Comparison of ENCODE assay signal across 8 cellular contexts in genomic region chr12:78392918-78393317, GRCh38.
A peak's percentile ranks its signal among the peaks of the same experiment; 100 is the strongest.
DNase-seq lines count a peak whose midpoint lies in the region; ATAC-seq and TF ChIP-seq lines count a peak whose summit lies in the region.

No MANE protein-coding gene starts in this region.

- no peak overlapping the region for H2AFZ ChIP-seq in MM.1S (ENCODE audit: low read length)

- H3K27ac Mint-ChIP-seq in stimulated activated memory B cell treated with anti-CD40 and anti-IgM and Interleukin-4, amounts not matched to agents 10 μg/mL and 1 μg/mL and 100 μg/mL, for 72 hours: no peak overlapping the region

- H3K27me3 ChIP-seq in MM.1S (replicated peaks; ENCODE audit: insufficient read depth, low read length) (no peaks in the 10 kb centered on the region), left lung (no peaks in the 10 kb centered on the region)

- ATAC-seq in left lung (peak; percentile 42), GM19397 (IDR thresholded peaks at IDR 0.05; ENCODE audit: unreplicated experiment) (no peak), left colon (no peak)
- no peak for ATAC-seq in stimulated activated memory B cell treated with anti-CD40 and anti-IgM and Interleukin-4, amounts not matched to agents 10 μg/mL and 1 μg/mL and 100 μg/mL, for 72 hours

- no peak overlapping the region for H3K4me2 ChIP-seq in MM.1S (ENCODE audit: low read depth, low read length)

- no peaks in the 10 kb centered on the region for H3K9me3 Mint-ChIP-seq in stimulated activated memory B cell treated with anti-CD40 and anti-IgM and Interleukin-4, amounts not matched to agents 10 μg/mL and 1 μg/mL and 100 μg/mL, for 72 hours

- no peaks in the 10 kb centered on the region for H3K79me2 ChIP-seq in MM.1S (ENCODE audit: low read length)

- H3K36me3 ChIP-seq in MM.1S (replicated peaks; ENCODE audit: insufficient read depth, low read length): no peaks in the 10 kb centered on the region
- H3K36me3 ChIP-seq in left lung: no peaks in the 10 kb centered on the region

- POLR2A ChIA-PET in GM10248 (lab: Yijun Ruan, JAX): no interaction called here

- no peak overlapping the region for H3K27ac ChIP-seq in MM.1S (ENCODE audit: low read length)
- no peak overlapping the region for H3K27ac ChIP-seq in VCaP
- no peak overlapping the region for H3K27ac ChIP-seq in left lung

- H3K9me3 ChIP-seq in MM.1S (replicated peaks; ENCODE audit: insufficient read depth, low read length): no peaks in the 10 kb centered on the region
- no peaks in the 10 kb centered on the region for H3K9me3 ChIP-seq in left lung

- no peak overlapping the region for H3K9ac ChIP-seq in MM.1S (ENCODE audit: low read length)

- H3K27me3 Mint-ChIP-seq in stimulated activated memory B cell treated with anti-CD40 and anti-IgM and Interleukin-4, amounts not matched to agents 10 μg/mL and 1 μg/mL and 100 μg/mL, for 72 hours: no peaks in the 10 kb centered on the region

- H4K20me1 ChIP-seq in MM.1S (ENCODE audit: insufficient read depth, low read length): no peaks in the 10 kb centered on the region

- peak; percentile 22; the same call in 1 of the 2 replicates for TF ChIP-seq CTCF in MM.1S (IDR thresholded peaks at IDR 0.05; ENCODE audit: low read length)
- peak; percentile 64 for TF ChIP-seq CTCF in VCaP (conservative IDR thresholded peaks at IDR 0.05)
- peak in 1 of 2 donors; percentile 15 for TF ChIP-seq CTCF in left lung (IDR thresholded peaks at IDR 0.05)
- TF ChIP-seq CTCF in GM10248 (IDR thresholded peaks at IDR 0.05; ENCODE audit: control extremely low read depth, extremely low read depth, low read depth, missing control alignments): no peak

- intact Hi-C loops in left lung (cut with DNase I) (no loop called here), left colon (cut with DNase I, micrococcal nuclease) (no loop called here)

- H3K9me2 ChIP-seq in MM.1S (replicated peaks; ENCODE audit: insufficient read depth, low read length): no peaks in the 10 kb centered on the region

- H3F3A ChIP-seq in MM.1S (ENCODE audit: insufficient read depth, low read length): no peaks in the 10 kb centered on the region

- H3K4me1 Mint-ChIP-seq in stimulated activated memory B cell treated with anti-CD40 and anti-IgM and Interleukin-4, amounts not matched to agents 10 μg/mL and 1 μg/mL and 100 μg/mL, for 72 hours: no peaks in the 10 kb centered on the region

- H3K4me1 ChIP-seq in MM.1S (ENCODE audit: low read length) (no peaks in the 10 kb centered on the region), left lung (no peaks in the 10 kb centered on the region)

- no peaks in the 10 kb centered on the region for H3K36me3 Mint-ChIP-seq in stimulated activated memory B cell treated with anti-CD40 and anti-IgM and Interleukin-4, amounts not matched to agents 10 μg/mL and 1 μg/mL and 100 μg/mL, for 72 hours

- no peak overlapping the region for H3K4me3 Mint-ChIP-seq in stimulated activated memory B cell treated with anti-CD40 and anti-IgM and Interleukin-4, amounts not matched to agents 10 μg/mL and 1 μg/mL and 100 μg/mL, for 72 hours

- H3K4me3 ChIP-seq in MM.1S (ENCODE audit: low read length) (no peak overlapping the region), left lung (no peak overlapping the region)

- CTCF ChIA-PET in GM10248 (lab: Yijun Ruan, JAX): interaction anchor here (1.1 to 1.3 kb wide), 2 partner anchors 9 to 15 kb away, joined by 3 to 4 read pairs; no protein-coding TSS in a partner anchor

- DNase-seq in CD1c-positive myeloid dendritic cell (ENCODE audit: extremely low spot score): peak; percentile 8
- DNase-seq in MM.1S: no peak
- no peak for DNase-seq in left lung
- DNase-seq in GM10248 (ENCODE audit: extremely low spot score): no peak
- no peak for DNase-seq in left colon
